ENCODE assay signal across 1 cellular context in the genomic region with DNA sequence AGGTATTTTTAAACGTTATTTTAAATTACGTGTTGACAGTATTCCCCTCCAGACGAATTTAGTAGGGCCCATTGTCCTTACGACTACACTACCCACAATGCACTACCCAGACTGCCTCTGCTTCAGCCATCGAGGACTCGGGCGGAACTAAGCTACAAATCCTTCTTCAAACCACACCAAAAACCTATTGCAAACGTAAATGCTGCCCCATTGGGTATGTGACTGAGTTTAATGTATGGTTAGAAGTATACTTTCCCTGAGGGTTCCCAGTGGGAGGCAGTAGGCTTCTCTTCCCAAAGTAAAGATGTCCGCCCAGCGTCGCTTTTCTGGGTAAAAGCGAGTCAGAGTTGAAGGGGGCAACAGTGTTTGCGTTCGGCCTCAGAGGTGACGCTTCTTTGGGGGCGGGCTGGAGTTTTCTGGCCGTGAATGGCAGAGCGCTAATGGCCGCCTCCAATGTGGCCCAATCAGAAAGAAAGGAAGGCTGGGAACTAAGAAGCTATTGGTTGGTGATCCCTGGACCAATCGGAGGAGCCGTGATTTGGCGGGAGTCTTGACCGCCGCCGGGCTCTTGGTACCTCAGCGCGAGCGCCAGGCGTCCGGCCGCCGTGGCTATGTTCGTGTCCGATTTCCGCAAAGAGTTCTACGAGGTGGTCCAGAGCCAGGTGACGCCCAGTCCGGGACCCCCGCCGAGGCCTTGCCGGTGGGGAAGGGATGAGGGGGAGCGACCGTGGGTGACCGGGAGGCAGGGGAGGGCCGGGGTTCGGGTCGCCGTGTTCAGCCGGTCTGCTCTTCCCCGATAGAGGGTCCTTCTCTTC.
A peak's percentile ranks its signal among the peaks of the same experiment; 100 is the strongest.
TF ChIP-seq lines count a peak whose summit lies in the region.

A gene with protein sequence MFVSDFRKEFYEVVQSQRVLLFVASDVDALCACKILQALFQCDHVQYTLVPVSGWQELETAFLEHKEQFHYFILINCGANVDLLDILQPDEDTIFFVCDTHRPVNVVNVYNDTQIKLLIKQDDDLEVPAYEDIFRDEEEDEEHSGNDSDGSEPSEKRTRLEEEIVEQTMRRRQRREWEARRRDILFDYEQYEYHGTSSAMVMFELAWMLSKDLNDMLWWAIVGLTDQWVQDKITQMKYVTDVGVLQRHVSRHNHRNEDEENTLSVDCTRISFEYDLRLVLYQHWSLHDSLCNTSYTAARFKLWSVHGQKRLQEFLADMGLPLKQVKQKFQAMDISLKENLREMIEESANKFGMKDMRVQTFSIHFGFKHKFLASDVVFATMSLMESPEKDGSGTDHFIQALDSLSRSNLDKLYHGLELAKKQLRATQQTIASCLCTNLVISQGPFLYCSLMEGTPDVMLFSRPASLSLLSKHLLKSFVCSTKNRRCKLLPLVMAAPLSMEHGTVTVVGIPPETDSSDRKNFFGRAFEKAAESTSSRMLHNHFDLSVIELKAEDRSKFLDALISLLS (plus strand): TSS at position 563 of the 815 bp plus-strand sequence. CDS start 49 bp downstream, at position 612.

TF ChIP-seq in HepG2, 621 proteins besides CTCF, POLR2A, EP300 and RAD21 (continued from another document and continues in another):
- TF ChIP-seq, protein P1, sequence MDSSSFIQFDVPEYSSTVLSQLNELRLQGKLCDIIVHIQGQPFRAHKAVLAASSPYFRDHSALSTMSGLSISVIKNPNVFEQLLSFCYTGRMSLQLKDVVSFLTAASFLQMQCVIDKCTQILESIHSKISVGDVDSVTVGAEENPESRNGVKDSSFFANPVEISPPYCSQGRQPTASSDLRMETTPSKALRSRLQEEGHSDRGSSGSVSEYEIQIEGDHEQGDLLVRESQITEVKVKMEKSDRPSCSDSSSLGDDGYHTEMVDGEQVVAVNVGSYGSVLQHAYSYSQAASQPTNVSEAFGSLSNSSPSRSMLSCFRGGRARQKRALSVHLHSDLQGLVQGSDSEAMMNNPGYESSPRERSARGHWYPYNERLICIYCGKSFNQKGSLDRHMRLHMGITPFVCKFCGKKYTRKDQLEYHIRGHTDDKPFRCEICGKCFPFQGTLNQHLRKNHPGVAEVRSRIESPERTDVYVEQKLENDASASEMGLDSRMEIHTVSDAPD (CRISPR knock-in tag; IDR thresholded peaks at IDR 0.05): peak; percentile 12; the same call in 1 of the 2 replicates
- TF ChIP-seq TP53 (CRISPR knock-in tag; conservative IDR thresholded peaks at IDR 0.05) (no peak), ZIK1 (CRISPR knock-in tag; IDR thresholded peaks at IDR 0.05; ENCODE audit: borderline replicate concordance, low read depth) (no peak), ZNF496 (CRISPR knock-in tag; IDR thresholded peaks at IDR 0.05; ENCODE audit: insufficient replicate concordance) (no peak), IRX3 (CRISPR knock-in tag; IDR thresholded peaks at IDR 0.05; ENCODE audit: borderline replicate concordance, low read depth) (no peak), THYN1 (CRISPR knock-in tag; IDR thresholded peaks at IDR 0.05; ENCODE audit: borderline replicate concordance, low read depth) (no peak), FOXO1 (CRISPR knock-in tag; IDR thresholded peaks at IDR 0.05) (no peak), SOX13 (IDR thresholded peaks at IDR 0.05) (no peak), SOX13 (CRISPR knock-in tag; conservative IDR thresholded peaks at IDR 0.05 in 1 of 2, IDR thresholded peaks at IDR 0.05 in 1 of 2) (no peak), ZBTB38 (CRISPR knock-in tag; IDR thresholded peaks at IDR 0.05) (no peak), SKI (IDR thresholded peaks at IDR 0.05; ENCODE audit: partially characterized antibody) (peak; percentile 53), MIXL1 (CRISPR knock-in tag; IDR thresholded peaks at IDR 0.05) (peak; percentile 12; the same call in 1 of the 2 replicates), MIER3 (CRISPR knock-in tag; IDR thresholded peaks at IDR 0.05; ENCODE audit: borderline replicate concordance) (0 out of 2 replicates have a peak, but pooled peaks have one; percentile 23), SAP130 (CRISPR knock-in tag; IDR thresholded peaks at IDR 0.05; ENCODE audit: low read depth) (peak; percentile 99), ZNF296 (CRISPR knock-in tag; conservative IDR thresholded peaks at IDR 0.05) (no peak), ZNF598 (CRISPR knock-in tag; IDR thresholded peaks at IDR 0.05; ENCODE audit: borderline replicate concordance) (0 out of 2 replicates have a peak, but pooled peaks have one; percentile 31), MTF1 (CRISPR knock-in tag; IDR thresholded peaks at IDR 0.05) (no peak), U2AF1 (optimal IDR thresholded peaks at IDR 0.05; ENCODE audit: low read depth, low read length) (no peak), GTF2F1 (IDR thresholded peaks at IDR 0.05; ENCODE audit: low read length) (no peak), ZNF83 (CRISPR knock-in tag; IDR thresholded peaks at IDR 0.05; ENCODE audit: borderline replicate concordance) (no peak), ZNF331 (CRISPR knock-in tag; IDR thresholded peaks at IDR 0.05) (no peak), ZKSCAN5 (CRISPR knock-in tag; IDR thresholded peaks at IDR 0.05) (no peak), TAF15 (IDR thresholded peaks at IDR 0.05; ENCODE audit: low read depth, low read length, poor library complexity, severe bottlenecking) (no peak), NFE2L2 (IDR thresholded peaks at IDR 0.05; ENCODE audit: low read length) (no peak), TOE1 (CRISPR knock-in tag; IDR thresholded peaks at IDR 0.05) (no peak), ARNT (IDR thresholded peaks at IDR 0.05) (no peak), ZNF781 (CRISPR knock-in tag; IDR thresholded peaks at IDR 0.05; ENCODE audit: borderline replicate concordance, not compliant biosample characterization) (no peak), ZBTB1 (CRISPR knock-in tag; IDR thresholded peaks at IDR 0.05; ENCODE audit: borderline replicate concordance) (no peak), GABPB1 (CRISPR knock-in tag; IDR thresholded peaks at IDR 0.05) (peak; percentile 87), SNAPC2 (CRISPR knock-in tag; IDR thresholded peaks at IDR 0.05) (0 out of 2 replicates have a peak, but pooled peaks have one; percentile 22), TARDBP (CRISPR knock-in tag; IDR thresholded peaks at IDR 0.05) (no peak; the same call in 1 of the 2 replicates), SMAD3 (CRISPR knock-in tag; IDR thresholded peaks at IDR 0.05) (no peak), NCOR1 (IDR thresholded peaks at IDR 0.05; ENCODE audit: borderline replicate concordance, low read length) (no peak), ZSCAN12 (CRISPR knock-in tag; IDR thresholded peaks at IDR 0.05) (no peak), NFIB (CRISPR knock-in tag; IDR thresholded peaks at IDR 0.05; ENCODE audit: borderline replicate concordance) (no peak), BRD4 (CRISPR knock-in tag; IDR thresholded peaks at IDR 0.05) (no peak), SIX1 (CRISPR knock-in tag; IDR thresholded peaks at IDR 0.05; ENCODE audit: borderline replicate concordance) (0 out of 2 replicates have a peak, but pooled peaks have one; percentile 2), ZNF441 (CRISPR knock-in tag; IDR thresholded peaks at IDR 0.05; ENCODE audit: borderline replicate concordance) (no peak), ZNF24 (IDR thresholded peaks at IDR 0.05) (no peak), GTF3A (CRISPR knock-in tag; conservative IDR thresholded peaks at IDR 0.05) (no peak), U2AF2 (IDR thresholded peaks at IDR 0.05; ENCODE audit: low read depth, low read length) (no peak), ZNF234 (CRISPR knock-in tag; conservative IDR thresholded peaks at IDR 0.05) (no peak), RORA (CRISPR knock-in tag; IDR thresholded peaks at IDR 0.05) (no peak), ASH2L (IDR thresholded peaks at IDR 0.05; ENCODE audit: insufficient read length, low read depth, low read length) (peak; percentile 74), SPEN (CRISPR knock-in tag; IDR thresholded peaks at IDR 0.05; ENCODE audit: low read depth) (no peak; the same call in 1 of the 2 replicates), ZMYM2 (CRISPR knock-in tag; IDR thresholded peaks at IDR 0.05) (no peak)
- TF ChIP-seq, protein P2, sequence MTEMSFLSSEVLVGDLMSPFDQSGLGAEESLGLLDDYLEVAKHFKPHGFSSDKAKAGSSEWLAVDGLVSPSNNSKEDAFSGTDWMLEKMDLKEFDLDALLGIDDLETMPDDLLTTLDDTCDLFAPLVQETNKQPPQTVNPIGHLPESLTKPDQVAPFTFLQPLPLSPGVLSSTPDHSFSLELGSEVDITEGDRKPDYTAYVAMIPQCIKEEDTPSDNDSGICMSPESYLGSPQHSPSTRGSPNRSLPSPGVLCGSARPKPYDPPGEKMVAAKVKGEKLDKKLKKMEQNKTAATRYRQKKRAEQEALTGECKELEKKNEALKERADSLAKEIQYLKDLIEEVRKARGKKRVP (CRISPR knock-in tag; IDR thresholded peaks at IDR 0.05): no peak
- TF ChIP-seq, protein P3, sequence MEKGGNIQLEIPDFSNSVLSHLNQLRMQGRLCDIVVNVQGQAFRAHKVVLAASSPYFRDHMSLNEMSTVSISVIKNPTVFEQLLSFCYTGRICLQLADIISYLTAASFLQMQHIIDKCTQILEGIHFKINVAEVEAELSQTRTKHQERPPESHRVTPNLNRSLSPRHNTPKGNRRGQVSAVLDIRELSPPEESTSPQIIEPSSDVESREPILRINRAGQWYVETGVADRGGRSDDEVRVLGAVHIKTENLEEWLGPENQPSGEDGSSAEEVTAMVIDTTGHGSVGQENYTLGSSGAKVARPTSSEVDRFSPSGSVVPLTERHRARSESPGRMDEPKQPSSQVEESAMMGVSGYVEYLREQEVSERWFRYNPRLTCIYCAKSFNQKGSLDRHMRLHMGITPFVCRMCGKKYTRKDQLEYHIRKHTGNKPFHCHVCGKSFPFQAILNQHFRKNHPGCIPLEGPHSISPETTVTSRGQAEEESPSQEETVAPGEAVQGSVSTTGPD (CRISPR knock-in tag; IDR thresholded peaks at IDR 0.05): no peak
- TF ChIP-seq, protein P4, sequence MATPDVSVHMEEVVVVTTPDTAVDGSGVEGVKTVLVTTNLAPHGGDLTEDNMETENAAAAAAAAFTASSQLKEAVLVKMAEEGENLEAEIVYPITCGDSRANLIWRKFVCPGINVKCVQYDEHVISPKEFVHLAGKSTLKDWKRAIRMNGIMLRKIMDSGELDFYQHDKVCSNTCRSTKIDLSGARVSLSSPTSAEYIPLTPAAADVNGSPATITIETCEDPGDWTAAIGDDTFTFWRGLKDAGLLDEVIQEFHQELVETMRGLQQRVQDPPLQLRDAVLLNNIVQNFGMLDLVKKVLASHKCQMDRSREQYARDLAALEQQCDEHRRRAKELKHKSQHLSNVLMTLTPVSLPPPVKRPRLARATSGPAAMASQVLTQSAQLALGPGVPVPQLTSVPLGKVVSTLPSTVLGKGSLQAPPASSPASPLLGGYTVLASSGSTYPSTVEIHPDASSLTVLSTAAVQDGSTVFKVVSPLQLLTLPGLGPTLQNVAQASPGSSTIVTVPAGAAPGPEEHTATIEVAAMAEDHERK (CRISPR knock-in tag; IDR thresholded peaks at IDR 0.05; ENCODE audit: low read depth): no peak
- TF ChIP-seq, protein P5, sequence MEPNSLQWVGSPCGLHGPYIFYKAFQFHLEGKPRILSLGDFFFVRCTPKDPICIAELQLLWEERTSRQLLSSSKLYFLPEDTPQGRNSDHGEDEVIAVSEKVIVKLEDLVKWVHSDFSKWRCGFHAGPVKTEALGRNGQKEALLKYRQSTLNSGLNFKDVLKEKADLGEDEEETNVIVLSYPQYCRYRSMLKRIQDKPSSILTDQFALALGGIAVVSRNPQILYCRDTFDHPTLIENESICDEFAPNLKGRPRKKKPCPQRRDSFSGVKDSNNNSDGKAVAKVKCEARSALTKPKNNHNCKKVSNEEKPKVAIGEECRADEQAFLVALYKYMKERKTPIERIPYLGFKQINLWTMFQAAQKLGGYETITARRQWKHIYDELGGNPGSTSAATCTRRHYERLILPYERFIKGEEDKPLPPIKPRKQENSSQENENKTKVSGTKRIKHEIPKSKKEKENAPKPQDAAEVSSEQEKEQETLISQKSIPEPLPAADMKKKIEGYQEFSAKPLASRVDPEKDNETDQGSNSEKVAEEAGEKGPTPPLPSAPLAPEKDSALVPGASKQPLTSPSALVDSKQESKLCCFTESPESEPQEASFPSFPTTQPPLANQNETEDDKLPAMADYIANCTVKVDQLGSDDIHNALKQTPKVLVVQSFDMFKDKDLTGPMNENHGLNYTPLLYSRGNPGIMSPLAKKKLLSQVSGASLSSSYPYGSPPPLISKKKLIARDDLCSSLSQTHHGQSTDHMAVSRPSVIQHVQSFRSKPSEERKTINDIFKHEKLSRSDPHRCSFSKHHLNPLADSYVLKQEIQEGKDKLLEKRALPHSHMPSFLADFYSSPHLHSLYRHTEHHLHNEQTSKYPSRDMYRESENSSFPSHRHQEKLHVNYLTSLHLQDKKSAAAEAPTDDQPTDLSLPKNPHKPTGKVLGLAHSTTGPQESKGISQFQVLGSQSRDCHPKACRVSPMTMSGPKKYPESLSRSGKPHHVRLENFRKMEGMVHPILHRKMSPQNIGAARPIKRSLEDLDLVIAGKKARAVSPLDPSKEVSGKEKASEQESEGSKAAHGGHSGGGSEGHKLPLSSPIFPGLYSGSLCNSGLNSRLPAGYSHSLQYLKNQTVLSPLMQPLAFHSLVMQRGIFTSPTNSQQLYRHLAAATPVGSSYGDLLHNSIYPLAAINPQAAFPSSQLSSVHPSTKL (CRISPR knock-in tag; IDR thresholded peaks at IDR 0.05): no peak
- TF ChIP-seq, protein P6, sequence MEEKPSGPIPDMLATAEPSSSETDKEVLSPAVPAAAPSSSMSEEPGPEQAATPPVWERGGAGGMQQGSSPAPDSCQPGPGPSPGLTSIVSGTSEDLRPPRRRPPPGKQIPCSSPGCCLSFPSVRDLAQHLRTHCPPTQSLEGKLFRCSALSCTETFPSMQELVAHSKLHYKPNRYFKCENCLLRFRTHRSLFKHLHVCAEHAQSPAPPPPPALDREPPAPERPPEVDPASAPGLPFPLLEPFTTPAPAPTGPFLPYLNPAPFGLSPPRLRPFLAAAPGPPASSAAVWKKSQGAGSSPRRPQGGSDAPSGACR (CRISPR knock-in tag; IDR thresholded peaks at IDR 0.05): no peak
- TF ChIP-seq, protein P7, sequence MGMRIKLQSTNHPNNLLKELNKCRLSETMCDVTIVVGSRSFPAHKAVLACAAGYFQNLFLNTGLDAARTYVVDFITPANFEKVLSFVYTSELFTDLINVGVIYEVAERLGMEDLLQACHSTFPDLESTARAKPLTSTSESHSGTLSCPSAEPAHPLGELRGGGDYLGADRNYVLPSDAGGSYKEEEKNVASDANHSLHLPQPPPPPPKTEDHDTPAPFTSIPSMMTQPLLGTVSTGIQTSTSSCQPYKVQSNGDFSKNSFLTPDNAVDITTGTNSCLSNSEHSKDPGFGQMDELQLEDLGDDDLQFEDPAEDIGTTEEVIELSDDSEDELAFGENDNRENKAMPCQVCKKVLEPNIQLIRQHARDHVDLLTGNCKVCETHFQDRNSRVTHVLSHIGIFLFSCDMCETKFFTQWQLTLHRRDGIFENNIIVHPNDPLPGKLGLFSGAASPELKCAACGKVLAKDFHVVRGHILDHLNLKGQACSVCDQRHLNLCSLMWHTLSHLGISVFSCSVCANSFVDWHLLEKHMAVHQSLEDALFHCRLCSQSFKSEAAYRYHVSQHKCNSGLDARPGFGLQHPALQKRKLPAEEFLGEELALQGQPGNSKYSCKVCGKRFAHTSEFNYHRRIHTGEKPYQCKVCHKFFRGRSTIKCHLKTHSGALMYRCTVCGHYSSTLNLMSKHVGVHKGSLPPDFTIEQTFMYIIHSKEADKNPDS (CRISPR knock-in tag; IDR thresholded peaks at IDR 0.05): no peak
- TF ChIP-seq, protein P8, sequence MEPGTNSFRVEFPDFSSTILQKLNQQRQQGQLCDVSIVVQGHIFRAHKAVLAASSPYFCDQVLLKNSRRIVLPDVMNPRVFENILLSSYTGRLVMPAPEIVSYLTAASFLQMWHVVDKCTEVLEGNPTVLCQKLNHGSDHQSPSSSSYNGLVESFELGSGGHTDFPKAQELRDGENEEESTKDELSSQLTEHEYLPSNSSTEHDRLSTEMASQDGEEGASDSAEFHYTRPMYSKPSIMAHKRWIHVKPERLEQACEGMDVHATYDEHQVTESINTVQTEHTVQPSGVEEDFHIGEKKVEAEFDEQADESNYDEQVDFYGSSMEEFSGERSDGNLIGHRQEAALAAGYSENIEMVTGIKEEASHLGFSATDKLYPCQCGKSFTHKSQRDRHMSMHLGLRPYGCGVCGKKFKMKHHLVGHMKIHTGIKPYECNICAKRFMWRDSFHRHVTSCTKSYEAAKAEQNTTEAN (CRISPR knock-in tag; conservative IDR thresholded peaks at IDR 0.05): no peak
